In the genomic region with DNA sequence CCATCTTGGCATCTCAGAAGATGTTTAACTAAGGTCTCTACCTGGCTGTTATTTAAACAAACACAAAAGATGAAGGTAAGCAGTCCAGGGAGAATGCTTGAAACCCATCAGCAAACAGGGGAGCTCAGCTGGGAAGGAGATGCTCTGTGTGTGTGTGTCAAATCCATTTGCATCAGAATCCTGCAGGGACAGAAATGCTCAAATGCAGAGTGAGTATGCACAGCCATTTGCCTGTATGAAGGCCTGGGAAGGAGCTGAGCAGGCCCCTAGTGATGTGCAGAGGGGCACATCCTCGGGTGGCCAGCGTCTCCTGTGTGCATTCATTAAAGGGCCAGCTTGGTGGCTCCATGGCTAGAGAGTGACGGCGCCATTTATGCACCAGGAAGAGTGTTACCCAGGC, we compare ENCODE assay signal across 28 cellular contexts. TPM values are rescaled to one million over a fixed set of nuclear protein-coding genes. Genes with fewer than 3 reads are reported as not detected.
"Had no signal": no experiment of that assay in that cellular context is flagged by ENCODE, and none has a peak within 500 bp of the region (broad histone marks: within the 10 kb centered on the region; RNA-seq: fewer than 3 reads in every experiment).

No MANE protein-coding gene starts in this region.

- ATAC-seq: activated T-cell treated with anti-CD3 and anti-CD28 coated beads, Interleukin-2, amount 50 U/mL, for 72 hours; PC-3; SK-N-SH treated with all-trans-retinoic acid at 6 μM for 48 hours had no signal

- H3K27me3 Mint-ChIP-seq: activated B cell treated with CpG ODN at 0.5 μM for 24 hours; activated CD4-positive, alpha-beta memory T cell treated with anti-CD3 and anti-CD28 coated beads, Interleukin-2, amount 10 ng/mL, durations not matched to agents 7 days and 5 days; activated CD4-positive, alpha-beta T cell treated with anti-CD3 and anti-CD28 coated beads, Interleukin-2, amount 10 ng/mL, durations not matched to agents 7 days and 5 days; activated naive CD8-positive, alpha-beta T cell treated with anti-CD3 and anti-CD28 coated beads, Interleukin-2, amount 10 ng/mL, durations not matched to agents 7 days and 5 days had no signal

- H3K9me3 ChIP-seq: adrenal gland, breast epithelium, SJSA1 had no signal

- H3K27ac Mint-ChIP-seq: activated B cell treated with CpG ODN at 0.5 μM for 24 hours; activated CD4-positive, alpha-beta memory T cell treated with anti-CD3 and anti-CD28 coated beads, Interleukin-2, amount 10 ng/mL, durations not matched to agents 7 days and 5 days; activated CD4-positive, alpha-beta T cell treated with anti-CD3 and anti-CD28 coated beads, Interleukin-2, amount 10 ng/mL, durations not matched to agents 7 days and 5 days; activated naive CD8-positive, alpha-beta T cell treated with anti-CD3 and anti-CD28 coated beads, Interleukin-2, amount 10 ng/mL, durations not matched to agents 7 days and 5 days; activated T-cell treated with anti-CD3 and anti-CD28 coated beads, Interleukin-2, amount 50 U/mL, for 72 hours; activated T-helper 2 cell treated with anti-CD3 and anti-CD28 coated beads, Interferon-gamma antibody, Interleukin-2, Interleukin-4, amounts not matched to agents 10 μg/mL and 5 μg/mL and 100 μg/mL, durations not matched to agents 14 hours and 24 hours and 36 hours; T-helper 2 cell treated with Interferon-gamma antibody and Interleukin-4, amounts not matched to agents 5 μg/mL and 100 μg/mL, for 36 hours had no signal

- H3K27ac ChIP-seq: adrenal gland, breast epithelium, SJSA1 had no signal

- H3K36me3 ChIP-seq: adrenal gland, breast epithelium, SJSA1 had no signal

- DNase-seq: activated B cell treated with CpG ODN at 0.5 μM for 24 hours; activated CD4-positive, alpha-beta memory T cell treated with anti-CD3 and anti-CD28 coated beads, Interleukin-2, amount 10 ng/mL, durations not matched to agents 7 days and 5 days; activated CD4-positive, alpha-beta T cell treated with anti-CD3 and anti-CD28 coated beads for 1 hour; activated CD4-positive, alpha-beta T cell treated with anti-CD3 and anti-CD28 coated beads, Interleukin-2, amount 10 ng/mL, durations not matched to agents 7 days and 5 days; activated naive CD4-positive, alpha-beta T cell treated with anti-CD3 and anti-CD28 coated beads, Interleukin-2, amount 50 U/mL, for 16 hours; activated naive CD8-positive, alpha-beta T cell treated with anti-CD3 and anti-CD28 coated beads, Interleukin-2, amount 10 ng/mL, durations not matched to agents 7 days and 5 days; activated T-cell treated with anti-CD3 and anti-CD28 coated beads for 4 hours; activated T-cell treated with anti-CD3 and anti-CD28 coated beads, Interleukin-2, amount 50 U/mL, for 72 hours; adrenal gland; anterior cingulate cortex; central memory CD4-positive, alpha-beta T cell; NCI-H1105 treated with DMSO at 0.1 percent for 48 hours; NCI-H146; NCI-H187 treated with DMSO at 0.1 percent for 48 hours; NCI-H2081 treated with DMSO at 0.1 percent for 48 hours; NCI-H2171 treated with DMSO at 0.1 percent for 48 hours; NCI-H226; NCI-H526 treated with DMSO at 0.1 percent for 48 hours; NCI-H82; PC-3; SHP77; SW 1271 had no signal

- H3K4me3 Mint-ChIP-seq: activated B cell treated with CpG ODN at 0.5 μM for 24 hours; activated CD4-positive, alpha-beta memory T cell treated with anti-CD3 and anti-CD28 coated beads, Interleukin-2, amount 10 ng/mL, durations not matched to agents 7 days and 5 days; activated CD4-positive, alpha-beta T cell treated with anti-CD3 and anti-CD28 coated beads, Interleukin-2, amount 10 ng/mL, durations not matched to agents 7 days and 5 days; activated naive CD8-positive, alpha-beta T cell treated with anti-CD3 and anti-CD28 coated beads, Interleukin-2, amount 10 ng/mL, durations not matched to agents 7 days and 5 days; activated T-cell treated with anti-CD3 and anti-CD28 coated beads, Interleukin-2, amount 50 U/mL, for 72 hours; T-helper 2 cell treated with Interferon-gamma antibody and Interleukin-4, amounts not matched to agents 5 μg/mL and 100 μg/mL, for 36 hours had no signal

- H3K36me3 Mint-ChIP-seq: activated naive CD8-positive, alpha-beta T cell treated with anti-CD3 and anti-CD28 coated beads, Interleukin-2, amount 10 ng/mL, durations not matched to agents 7 days and 5 days had no signal

- H3K4me1 ChIP-seq: adrenal gland, breast epithelium, SJSA1 had no signal

- H3K27me3 ChIP-seq: adrenal gland, breast epithelium had no signal

- H3K9me3 Mint-ChIP-seq: activated B cell treated with CpG ODN at 0.5 μM for 24 hours; activated CD4-positive, alpha-beta memory T cell treated with anti-CD3 and anti-CD28 coated beads, Interleukin-2, amount 10 ng/mL, durations not matched to agents 7 days and 5 days; activated CD4-positive, alpha-beta T cell treated with anti-CD3 and anti-CD28 coated beads, Interleukin-2, amount 10 ng/mL, durations not matched to agents 7 days and 5 days; activated naive CD8-positive, alpha-beta T cell treated with anti-CD3 and anti-CD28 coated beads, Interleukin-2, amount 10 ng/mL, durations not matched to agents 7 days and 5 days; activated T-cell treated with anti-CD3 and anti-CD28 coated beads, Interleukin-2, amount 50 U/mL, for 72 hours; activated T-helper 2 cell treated with anti-CD3 and anti-CD28 coated beads, Interferon-gamma antibody, Interleukin-2, Interleukin-4, amounts not matched to agents 10 μg/mL and 5 μg/mL and 100 μg/mL, durations not matched to agents 14 hours and 24 hours and 36 hours; T-helper 2 cell treated with Interferon-gamma antibody and Interleukin-4, amounts not matched to agents 5 μg/mL and 100 μg/mL, for 36 hours had no signal

- H3K4me3 ChIP-seq: adrenal gland, breast epithelium, SJSA1 had no signal

- H3K4me1 Mint-ChIP-seq: activated B cell treated with CpG ODN at 0.5 μM for 24 hours; activated CD4-positive, alpha-beta memory T cell treated with anti-CD3 and anti-CD28 coated beads, Interleukin-2, amount 10 ng/mL, durations not matched to agents 7 days and 5 days; activated CD4-positive, alpha-beta T cell treated with anti-CD3 and anti-CD28 coated beads, Interleukin-2, amount 10 ng/mL, durations not matched to agents 7 days and 5 days; activated naive CD8-positive, alpha-beta T cell treated with anti-CD3 and anti-CD28 coated beads, Interleukin-2, amount 10 ng/mL, durations not matched to agents 7 days and 5 days had no signal

RNA-seq across cellular contexts. Expression of a gene that starts 34.3 kb away (rescaled TPM):
- total RNA-seq: activated B cell treated with CpG ODN at 0.5 μM for 24 hours; activated CD4-positive, alpha-beta T cell treated with anti-CD3 and anti-CD28 coated beads, Interleukin-2, amount 10 ng/mL, durations not matched to agents 7 days and 5 days; activated CD8-positive, alpha-beta memory T cell treated with anti-CD3 and anti-CD28 coated beads for 36 hours; activated naive CD8-positive, alpha-beta T cell treated with anti-CD3 and anti-CD28 coated beads, Interleukin-2, amount 10 ng/mL, durations not matched to agents 7 days and 5 days; PC-3 had no signal
